1 cellular context compared by ENCODE assay signal in the genomic region with DNA sequence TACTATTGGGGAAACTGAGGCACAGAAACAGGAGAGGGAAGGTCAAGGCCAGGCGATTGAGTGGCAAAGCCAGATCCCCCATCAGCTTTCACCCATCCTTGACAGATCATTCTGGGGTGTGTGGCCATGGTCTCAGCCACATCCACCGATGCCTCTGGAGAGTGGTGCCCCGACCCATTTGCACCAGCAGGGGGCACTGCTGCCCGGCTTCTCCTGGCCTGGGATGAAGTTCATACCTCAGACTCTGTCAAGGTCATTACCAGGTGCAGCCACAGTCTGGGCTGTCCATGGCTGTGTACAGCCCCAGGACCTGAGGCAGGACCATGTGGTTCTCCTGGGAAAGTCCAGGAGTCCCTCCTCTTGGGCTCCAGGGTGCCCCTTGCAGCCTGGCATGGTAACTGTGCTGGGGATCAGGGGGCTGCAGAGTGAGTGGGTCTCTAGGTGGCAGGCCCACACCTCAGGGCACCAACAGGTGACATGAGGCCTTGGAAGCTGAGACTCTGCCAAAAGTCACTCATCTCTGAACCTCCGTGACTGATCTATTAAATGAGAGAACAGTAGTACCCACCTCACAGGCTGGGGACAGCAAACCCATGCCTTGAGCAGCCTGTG.
TF ChIP-seq lines count a peak whose summit lies in the region.

No MANE protein-coding gene starts in this region.

TF ChIP-seq in HEK293, 187 proteins besides CTCF, POLR2A, EP300 and RAD21 (continued from another document):
- TF ChIP-seq ZNF654 (tag by site-specific recombination; IDR thresholded peaks at IDR 0.05; ENCODE audit: low read depth) (peak; percentile 73), ZFP37 (tag by site-specific recombination; IDR thresholded peaks at IDR 0.05) (no peak)
